Comparison of ENCODE assay signal across 17 cellular contexts in the genomic region with DNA sequence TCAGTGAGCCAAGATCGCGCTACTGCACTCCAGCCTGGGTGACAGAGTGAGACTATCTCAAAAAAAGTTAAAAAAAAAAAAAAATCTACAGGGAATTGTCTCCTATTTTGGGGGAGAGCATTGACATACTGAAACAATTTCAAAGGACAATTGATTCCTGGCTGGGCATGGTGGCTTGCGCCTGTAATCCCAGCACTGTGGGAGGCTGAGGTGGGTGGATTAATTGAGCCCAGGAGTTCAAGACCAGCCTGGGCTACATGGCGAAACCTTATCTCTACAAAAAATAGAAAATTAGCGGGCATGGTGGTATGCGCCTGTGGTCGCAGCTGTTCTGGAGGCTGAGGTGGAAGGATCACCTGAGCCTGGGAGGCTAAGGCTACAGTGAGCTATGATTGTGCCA. TPM values are rescaled to one million over a fixed set of nuclear protein-coding genes. Genes with fewer than 3 reads are reported as not detected.
DNase-seq lines count a peak whose midpoint lies in the region; ATAC-seq lines count a peak whose summit lies in the region.
"Had no signal": no experiment of that assay in that cellular context is flagged by ENCODE, and none has a peak within 500 bp of the region (broad histone marks: within the 10 kb centered on the region; RNA-seq: fewer than 3 reads in every experiment).

No MANE protein-coding gene starts in this region.

- H3K4me3 ChIP-seq in MG63 = no peak overlapping the region
- H3K4me3 ChIP-seq: BLaER1, GM12878, GM23338, HAP-1 had no signal

- H3K4me1 Mint-ChIP-seq in stimulated activated naive CD8-positive, alpha-beta T cell treated with anti-CD3 and anti-CD28 coated beads, Interleukin-15, Interleukin-2, amounts not matched to agents 100 ng/mL and 50 ng/mL, for 24 hours (ENCODE audit: low read depth) = no peaks in the 10 kb centered on the region
- no peaks in the 10 kb centered on the region for H3K4me1 Mint-ChIP-seq in stimulated activated naive CD8-positive, alpha-beta T cell treated with anti-CD3 and anti-CD28 coated beads, Interleukin-15, amount 100 ng/mL, for 72 hours
- no peaks in the 10 kb centered on the region for H3K4me1 Mint-ChIP-seq in stimulated activated effector memory CD8-positive, alpha-beta T cell treated with anti-CD3 and anti-CD28 coated beads, Interleukin-12 subunit alpha, Interleukin-12 subunit beta, amount 100 ng/mL, for 72 hours
- H3K4me1 Mint-ChIP-seq: B cell, GM23338 had no signal

- H3K9me3 ChIP-seq in MG63 = no peaks in the 10 kb centered on the region
- H3K9me3 ChIP-seq: BLaER1, Caco-2, HAP-1 had no signal

- peaks cover 27% of the 10 kb centered on the region for H3K36me3 ChIP-seq in MG63

- H3K27ac Mint-ChIP-seq in stimulated activated naive CD8-positive, alpha-beta T cell treated with anti-CD3 and anti-CD28 coated beads, Interleukin-15, Interleukin-2, amounts not matched to agents 100 ng/mL and 50 ng/mL, for 24 hours = peak overlapping the region; percentile 14
- H3K27ac Mint-ChIP-seq in stimulated activated naive CD8-positive, alpha-beta T cell treated with anti-CD3 and anti-CD28 coated beads, Interleukin-15, amount 100 ng/mL, for 72 hours = no peak overlapping the region
- H3K27ac Mint-ChIP-seq in stimulated activated effector memory CD8-positive, alpha-beta T cell treated with anti-CD3 and anti-CD28 coated beads, Interleukin-12 subunit alpha, Interleukin-12 subunit beta, amount 100 ng/mL, for 72 hours = peak overlapping the region; percentile 12
- H3K27ac Mint-ChIP-seq: B cell; CD8-positive, alpha-beta T cell; GM23338 had no signal

- no peak for ATAC-seq in stimulated activated naive CD8-positive, alpha-beta T cell treated with anti-CD3 and anti-CD28 coated beads, Interleukin-15, amount 100 ng/mL, for 72 hours
- no peak for ATAC-seq in stimulated activated effector memory CD8-positive, alpha-beta T cell treated with anti-CD3 and anti-CD28 coated beads, Interleukin-12 subunit alpha, Interleukin-12 subunit beta, amount 100 ng/mL, for 72 hours
- ATAC-seq in GM19023 (IDR thresholded peaks at IDR 0.05; ENCODE audit: unreplicated experiment) = no peak
- no peak for ATAC-seq in HG02571 (IDR thresholded peaks at IDR 0.05; ENCODE audit: unreplicated experiment)
- ATAC-seq: CD8-positive, alpha-beta T cell; GM12878; GM23338 had no signal

- no peak overlapping the region for H3K4me3 Mint-ChIP-seq in stimulated activated naive CD8-positive, alpha-beta T cell treated with anti-CD3 and anti-CD28 coated beads, Interleukin-15, Interleukin-2, amounts not matched to agents 100 ng/mL and 50 ng/mL, for 24 hours
- H3K4me3 Mint-ChIP-seq in stimulated activated naive CD8-positive, alpha-beta T cell treated with anti-CD3 and anti-CD28 coated beads, Interleukin-15, amount 100 ng/mL, for 72 hours = no peak overlapping the region
- no peak overlapping the region for H3K4me3 Mint-ChIP-seq in stimulated activated effector memory CD8-positive, alpha-beta T cell treated with anti-CD3 and anti-CD28 coated beads, Interleukin-12 subunit alpha, Interleukin-12 subunit beta, amount 100 ng/mL, for 72 hours
- H3K4me3 Mint-ChIP-seq: B cell; CD4-positive, CD25-positive, alpha-beta regulatory T cell; CD8-positive, alpha-beta T cell; GM23338 had no signal

- DNase-seq in stimulated activated naive CD8-positive, alpha-beta T cell treated with anti-CD3 and anti-CD28 coated beads, Interleukin-15, amount 100 ng/mL, for 72 hours = no peak
- DNase-seq in mesenteric fat pad (ENCODE audit: low spot score) = peak; percentile 18
- DNase-seq in stimulated activated effector memory CD8-positive, alpha-beta T cell treated with anti-CD3 and anti-CD28 coated beads, Interleukin-12 subunit alpha, Interleukin-12 subunit beta, amount 100 ng/mL, for 72 hours (ENCODE audit: low spot score in 2 of 2) = no peak
- DNase-seq in MG63 = no peak
- DNase-seq: Caco-2; CD4-positive, CD25-positive, alpha-beta regulatory T cell; CD8-positive, alpha-beta T cell; DMS153; DND-41 had no signal

- no peaks in the 10 kb centered on the region for H3K27me3 Mint-ChIP-seq in stimulated activated naive CD8-positive, alpha-beta T cell treated with anti-CD3 and anti-CD28 coated beads, Interleukin-15, Interleukin-2, amounts not matched to agents 100 ng/mL and 50 ng/mL, for 24 hours
- H3K27me3 Mint-ChIP-seq in stimulated activated naive CD8-positive, alpha-beta T cell treated with anti-CD3 and anti-CD28 coated beads, Interleukin-15, amount 100 ng/mL, for 72 hours = no peaks in the 10 kb centered on the region
- H3K27me3 Mint-ChIP-seq: B cell; CD4-positive, CD25-positive, alpha-beta regulatory T cell had no signal

- peaks cover 56% of the 10 kb centered on the region for H3K36me3 Mint-ChIP-seq in stimulated activated naive CD8-positive, alpha-beta T cell treated with anti-CD3 and anti-CD28 coated beads, Interleukin-15, Interleukin-2, amounts not matched to agents 100 ng/mL and 50 ng/mL, for 24 hours (ENCODE audit: low read depth)
- peaks cover 98% of the 10 kb centered on the region for H3K36me3 Mint-ChIP-seq in stimulated activated effector memory CD8-positive, alpha-beta T cell treated with anti-CD3 and anti-CD28 coated beads, Interleukin-12 subunit alpha, Interleukin-12 subunit beta, amount 100 ng/mL, for 72 hours

- no peaks in the 10 kb centered on the region for H3K9me3 Mint-ChIP-seq in stimulated activated naive CD8-positive, alpha-beta T cell treated with anti-CD3 and anti-CD28 coated beads, Interleukin-15, Interleukin-2, amounts not matched to agents 100 ng/mL and 50 ng/mL, for 24 hours
- H3K9me3 Mint-ChIP-seq in stimulated activated naive CD8-positive, alpha-beta T cell treated with anti-CD3 and anti-CD28 coated beads, Interleukin-15, amount 100 ng/mL, for 72 hours = no peaks in the 10 kb centered on the region
- no peaks in the 10 kb centered on the region for H3K9me3 Mint-ChIP-seq in stimulated activated effector memory CD8-positive, alpha-beta T cell treated with anti-CD3 and anti-CD28 coated beads, Interleukin-12 subunit alpha, Interleukin-12 subunit beta, amount 100 ng/mL, for 72 hours
- H3K9me3 Mint-ChIP-seq: CD4-positive, CD25-positive, alpha-beta regulatory T cell; CD8-positive, alpha-beta T cell; GM23338 had no signal

- no peaks in the 10 kb centered on the region for H3K27me3 ChIP-seq in MG63
- H3K27me3 ChIP-seq: BLaER1 had no signal

RNA-seq across cellular contexts. Expression of gene GPR107, which starts 30.6 kb away (rescaled TPM):
- total RNA-seq in mesenteric fat pad = 33.4 TPM
- total RNA-seq in MG63 (2014; rRNA removed; shearing (Covaris generic); ENCODE audit: low replicate concordance) = 10.9 and 11.8 TPM in 2 replicates

RNA-seq across cellular contexts. Expression of gene FNBP1, which starts 41.3 kb away (rescaled TPM):
- 39.5 TPM for total RNA-seq in mesenteric fat pad
- total RNA-seq in MG63 (2014; rRNA removed; shearing (Covaris generic); ENCODE audit: low replicate concordance) = 18.9 and 28.1 TPM in 2 replicates

Comparison
In these comparisons a context has a peak if more than half of its experiments do, and no peak if none do; other contexts are left out.
1. H3K27ac Mint-ChIP-seq: peak in stimulated activated naive CD8-positive, alpha-beta T cell treated with anti-CD3 and anti-CD28 coated beads, Interleukin-15, Interleukin-2, amounts not matched to agents 100 ng/mL and 50 ng/mL, for 24 hours (single experiment) and stimulated activated effector memory CD8-positive, alpha-beta T cell treated with anti-CD3 and anti-CD28 coated beads, Interleukin-12 subunit alpha, Interleukin-12 subunit beta, amount 100 ng/mL, for 72 hours (single experiment); none in stimulated activated naive CD8-positive, alpha-beta T cell treated with anti-CD3 and anti-CD28 coated beads, Interleukin-15, amount 100 ng/mL, for 72 hours (0 of 2).